1 cellular context compared by ENCODE assay signal in the genomic region with DNA sequence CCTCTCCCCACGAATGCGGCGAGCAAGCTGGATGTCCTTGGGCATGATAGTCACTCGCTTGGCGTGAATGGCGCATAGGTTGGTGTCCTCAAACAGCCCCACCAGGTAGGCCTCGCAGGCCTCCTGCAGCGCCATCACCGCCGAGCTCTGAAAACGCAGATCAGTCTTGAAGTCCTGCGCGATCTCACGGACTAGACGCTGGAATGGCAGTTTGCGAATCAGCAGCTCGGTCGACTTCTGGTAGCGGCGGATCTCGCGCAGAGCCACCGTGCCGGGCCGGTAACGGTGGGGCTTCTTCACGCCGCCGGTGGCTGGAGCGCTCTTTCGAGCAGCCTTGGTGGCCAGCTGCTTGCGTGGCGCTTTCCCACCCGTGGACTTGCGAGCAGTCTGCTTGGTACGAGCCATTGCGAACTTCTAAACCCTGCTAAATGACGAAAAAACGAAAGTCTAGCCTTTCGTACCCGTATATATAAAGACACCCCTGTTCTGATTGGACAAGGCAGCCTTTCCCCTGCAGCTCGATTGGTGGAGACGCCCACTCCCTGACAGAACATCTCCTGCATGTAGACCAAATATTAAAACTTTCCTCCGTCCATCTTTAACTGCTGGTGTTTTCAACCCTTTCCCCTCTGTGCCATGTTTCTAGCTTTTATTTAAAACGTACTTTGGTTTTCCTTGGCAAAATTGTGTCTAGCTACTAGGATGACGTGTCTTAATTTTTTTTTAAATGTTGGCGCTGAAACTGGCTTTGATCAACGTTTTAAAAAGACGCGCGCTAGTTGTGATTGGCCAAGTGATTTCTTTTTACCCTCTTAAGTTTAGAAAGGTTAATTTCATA.
A peak's percentile ranks its signal among the peaks of the same experiment; 100 is the strongest.
TF ChIP-seq lines count a peak whose summit lies in the region.

No MANE protein-coding gene starts in this region.

TF ChIP-seq in K562, 482 proteins besides CTCF, POLR2A, EP300 and RAD21 (continued from another document and continues in another):
- TF ChIP-seq, protein P1, sequence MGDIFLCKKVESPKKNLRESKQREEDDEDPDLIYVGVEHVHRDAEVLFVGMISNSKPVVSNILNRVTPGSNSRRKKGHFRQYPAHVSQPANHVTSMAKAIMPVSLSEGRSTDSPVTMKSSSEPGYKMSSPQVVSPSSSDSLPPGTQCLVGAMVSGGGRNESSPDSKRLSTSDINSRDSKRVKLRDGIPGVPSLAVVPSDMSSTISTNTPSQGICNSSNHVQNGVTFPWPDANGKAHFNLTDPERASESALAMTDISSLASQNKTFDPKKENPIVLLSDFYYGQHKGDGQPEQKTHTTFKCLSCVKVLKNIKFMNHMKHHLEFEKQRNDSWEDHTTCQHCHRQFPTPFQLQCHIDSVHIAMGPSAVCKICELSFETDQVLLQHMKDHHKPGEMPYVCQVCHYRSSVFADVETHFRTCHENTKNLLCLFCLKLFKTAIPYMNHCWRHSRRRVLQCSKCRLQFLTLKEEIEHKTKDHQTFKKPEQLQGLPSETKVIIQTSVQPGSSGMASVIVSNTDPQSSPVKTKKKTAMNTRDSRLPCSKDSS (IDR thresholded peaks at IDR 0.05; ENCODE audit: low read depth, partially characterized antibody): no peak
- no peak for TF ChIP-seq NR2F6 (CRISPR knock-in tag; IDR thresholded peaks at IDR 0.05)
- peak; percentile 47; the same call in 1 of the 2 replicates for TF ChIP-seq ZNF445 (CRISPR knock-in tag; IDR thresholded peaks at IDR 0.05; ENCODE audit: low read depth)
- TF ChIP-seq FIP1L1 (IDR thresholded peaks at IDR 0.05; ENCODE audit: low read depth, low read length, poor library complexity, severe bottlenecking): peak; percentile 100
- peak; percentile 13; the same call in 1 of the 2 replicates for TF ChIP-seq DPF2 (IDR thresholded peaks at IDR 0.05)
- TF ChIP-seq SRSF7 (optimal IDR thresholded peaks at IDR 0.05; ENCODE audit: low read depth, low read length): no peak
- TF ChIP-seq, protein P2, sequence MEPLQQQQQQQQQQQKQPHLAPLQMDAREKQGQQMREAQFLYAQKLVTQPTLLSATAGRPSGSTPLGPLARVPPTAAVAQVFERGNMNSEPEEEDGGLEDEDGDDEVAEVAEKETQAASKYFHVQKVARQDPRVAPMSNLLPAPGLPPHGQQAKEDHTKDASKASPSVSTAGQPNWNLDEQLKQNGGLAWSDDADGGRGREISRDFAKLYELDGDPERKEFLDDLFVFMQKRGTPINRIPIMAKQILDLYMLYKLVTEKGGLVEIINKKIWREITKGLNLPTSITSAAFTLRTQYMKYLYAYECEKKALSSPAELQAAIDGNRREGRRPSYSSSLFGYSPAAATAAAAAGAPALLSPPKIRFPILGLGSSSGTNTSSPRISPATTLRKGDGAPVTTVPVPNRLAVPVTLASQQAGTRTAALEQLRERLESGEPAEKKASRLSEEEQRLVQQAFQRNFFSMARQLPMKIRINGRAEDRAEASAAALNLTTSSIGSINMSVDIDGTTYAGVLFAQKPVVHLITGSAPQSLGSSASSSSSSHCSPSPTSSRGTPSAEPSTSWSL (CRISPR knock-in tag; IDR thresholded peaks at IDR 0.05; ENCODE audit: borderline replicate concordance): no peak
- TF ChIP-seq MEIS2 (IDR thresholded peaks at IDR 0.05; ENCODE audit: partially characterized antibody): peak; percentile 16
- TF ChIP-seq U2AF1 (optimal IDR thresholded peaks at IDR 0.05; ENCODE audit: low read depth, low read length): peak; percentile 75
- TF ChIP-seq ZBTB1 (CRISPR knock-in tag; IDR thresholded peaks at IDR 0.05; ENCODE audit: borderline replicate concordance, low read depth): peak; percentile 80
- no peak for TF ChIP-seq ETV5 (CRISPR knock-in tag; IDR thresholded peaks at IDR 0.05; ENCODE audit: low read depth)
- peak; percentile 98 for TF ChIP-seq PRPF4 (IDR thresholded peaks at IDR 0.05; ENCODE audit: insufficient read depth, low read depth, low read length, poor library complexity, severe bottlenecking)
- peak; percentile 15 for TF ChIP-seq TAF9B (IDR thresholded peaks at IDR 0.05; ENCODE audit: partially characterized antibody)
- TF ChIP-seq, protein P3, sequence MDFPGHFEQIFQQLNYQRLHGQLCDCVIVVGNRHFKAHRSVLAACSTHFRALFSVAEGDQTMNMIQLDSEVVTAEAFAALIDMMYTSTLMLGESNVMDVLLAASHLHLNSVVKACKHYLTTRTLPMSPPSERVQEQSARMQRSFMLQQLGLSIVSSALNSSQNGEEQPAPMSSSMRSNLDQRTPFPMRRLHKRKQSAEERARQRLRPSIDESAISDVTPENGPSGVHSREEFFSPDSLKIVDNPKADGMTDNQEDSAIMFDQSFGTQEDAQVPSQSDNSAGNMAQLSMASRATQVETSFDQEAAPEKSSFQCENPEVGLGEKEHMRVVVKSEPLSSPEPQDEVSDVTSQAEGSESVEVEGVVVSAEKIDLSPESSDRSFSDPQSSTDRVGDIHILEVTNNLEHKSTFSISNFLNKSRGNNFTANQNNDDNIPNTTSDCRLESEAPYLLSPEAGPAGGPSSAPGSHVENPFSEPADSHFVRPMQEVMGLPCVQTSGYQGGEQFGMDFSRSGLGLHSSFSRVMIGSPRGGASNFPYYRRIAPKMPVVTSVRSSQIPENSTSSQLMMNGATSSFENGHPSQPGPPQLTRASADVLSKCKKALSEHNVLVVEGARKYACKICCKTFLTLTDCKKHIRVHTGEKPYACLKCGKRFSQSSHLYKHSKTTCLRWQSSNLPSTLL (IDR thresholded peaks at IDR 0.05): 0 out of 2 replicates have a peak, but pooled peaks have one; percentile 44
- TF ChIP-seq XRCC4 (IDR thresholded peaks at IDR 0.05; ENCODE audit: extremely low read depth, insufficient read depth, insufficient read length): no peak
- TF ChIP-seq SAP30 (IDR thresholded peaks at IDR 0.05; ENCODE audit: borderline replicate concordance, insufficient read depth, low read depth, low read length, poor library complexity, severe bottlenecking): peak; percentile 90
- TF ChIP-seq EP400 (IDR thresholded peaks at IDR 0.05): peak; percentile 47
- no peak for TF ChIP-seq CCAR2 (IDR thresholded peaks at IDR 0.05; ENCODE audit: low read depth, low read length)
- TF ChIP-seq, protein P4, sequence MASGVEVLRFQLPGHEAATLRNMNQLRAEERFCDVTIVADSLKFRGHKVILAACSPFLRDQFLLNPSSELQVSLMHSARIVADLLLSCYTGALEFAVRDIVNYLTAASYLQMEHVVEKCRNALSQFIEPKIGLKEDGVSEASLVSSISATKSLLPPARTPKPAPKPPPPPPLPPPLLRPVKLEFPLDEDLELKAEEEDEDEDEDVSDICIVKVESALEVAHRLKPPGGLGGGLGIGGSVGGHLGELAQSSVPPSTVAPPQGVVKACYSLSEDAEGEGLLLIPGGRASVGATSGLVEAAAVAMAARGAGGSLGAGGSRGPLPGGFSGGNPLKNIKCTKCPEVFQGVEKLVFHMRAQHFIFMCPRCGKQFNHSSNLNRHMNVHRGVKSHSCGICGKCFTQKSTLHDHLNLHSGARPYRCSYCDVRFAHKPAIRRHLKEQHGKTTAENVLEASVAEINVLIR (CRISPR knock-in tag; IDR thresholded peaks at IDR 0.05): no peak
- no peak for TF ChIP-seq ZNF124 (CRISPR knock-in tag; IDR thresholded peaks at IDR 0.05)
- no peak for TF ChIP-seq SP2 (IDR thresholded peaks at IDR 0.05; ENCODE audit: extremely low read depth, low read depth, low read length, poor library complexity, severe bottlenecking)
- TF ChIP-seq, protein P5, sequence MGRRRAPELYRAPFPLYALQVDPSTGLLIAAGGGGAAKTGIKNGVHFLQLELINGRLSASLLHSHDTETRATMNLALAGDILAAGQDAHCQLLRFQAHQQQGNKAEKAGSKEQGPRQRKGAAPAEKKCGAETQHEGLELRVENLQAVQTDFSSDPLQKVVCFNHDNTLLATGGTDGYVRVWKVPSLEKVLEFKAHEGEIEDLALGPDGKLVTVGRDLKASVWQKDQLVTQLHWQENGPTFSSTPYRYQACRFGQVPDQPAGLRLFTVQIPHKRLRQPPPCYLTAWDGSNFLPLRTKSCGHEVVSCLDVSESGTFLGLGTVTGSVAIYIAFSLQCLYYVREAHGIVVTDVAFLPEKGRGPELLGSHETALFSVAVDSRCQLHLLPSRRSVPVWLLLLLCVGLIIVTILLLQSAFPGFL (CRISPR knock-in tag; IDR thresholded peaks at IDR 0.05): 0 out of 2 replicates have a peak, but pooled peaks have one; percentile 82
- peak; percentile 6 to 47; a peak in 2 of 4 replicates for TF ChIP-seq FOXK2 (conservative IDR thresholded peaks at IDR 0.05 in 1 of 2, IDR thresholded peaks at IDR 0.05 in 1 of 2; ENCODE audit: low read depth in 2 of 2)
- TF ChIP-seq, protein P6, sequence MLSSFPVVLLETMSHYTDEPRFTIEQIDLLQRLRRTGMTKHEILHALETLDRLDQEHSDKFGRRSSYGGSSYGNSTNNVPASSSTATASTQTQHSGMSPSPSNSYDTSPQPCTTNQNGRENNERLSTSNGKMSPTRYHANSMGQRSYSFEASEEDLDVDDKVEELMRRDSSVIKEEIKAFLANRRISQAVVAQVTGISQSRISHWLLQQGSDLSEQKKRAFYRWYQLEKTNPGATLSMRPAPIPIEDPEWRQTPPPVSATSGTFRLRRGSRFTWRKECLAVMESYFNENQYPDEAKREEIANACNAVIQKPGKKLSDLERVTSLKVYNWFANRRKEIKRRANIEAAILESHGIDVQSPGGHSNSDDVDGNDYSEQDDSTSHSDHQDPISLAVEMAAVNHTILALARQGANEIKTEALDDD (IDR thresholded peaks at IDR 0.05): no peak
- no peak for TF ChIP-seq DDX20 (tag; IDR thresholded peaks at IDR 0.05; ENCODE audit: low read depth)
- no peak for TF ChIP-seq SNRNP70 (optimal IDR thresholded peaks at IDR 0.05; ENCODE audit: low read depth, low read length)
- TF ChIP-seq RBM39 (optimal IDR thresholded peaks at IDR 0.05; ENCODE audit: low read depth, low read length): peak; percentile 96
- TF ChIP-seq, protein P7, sequence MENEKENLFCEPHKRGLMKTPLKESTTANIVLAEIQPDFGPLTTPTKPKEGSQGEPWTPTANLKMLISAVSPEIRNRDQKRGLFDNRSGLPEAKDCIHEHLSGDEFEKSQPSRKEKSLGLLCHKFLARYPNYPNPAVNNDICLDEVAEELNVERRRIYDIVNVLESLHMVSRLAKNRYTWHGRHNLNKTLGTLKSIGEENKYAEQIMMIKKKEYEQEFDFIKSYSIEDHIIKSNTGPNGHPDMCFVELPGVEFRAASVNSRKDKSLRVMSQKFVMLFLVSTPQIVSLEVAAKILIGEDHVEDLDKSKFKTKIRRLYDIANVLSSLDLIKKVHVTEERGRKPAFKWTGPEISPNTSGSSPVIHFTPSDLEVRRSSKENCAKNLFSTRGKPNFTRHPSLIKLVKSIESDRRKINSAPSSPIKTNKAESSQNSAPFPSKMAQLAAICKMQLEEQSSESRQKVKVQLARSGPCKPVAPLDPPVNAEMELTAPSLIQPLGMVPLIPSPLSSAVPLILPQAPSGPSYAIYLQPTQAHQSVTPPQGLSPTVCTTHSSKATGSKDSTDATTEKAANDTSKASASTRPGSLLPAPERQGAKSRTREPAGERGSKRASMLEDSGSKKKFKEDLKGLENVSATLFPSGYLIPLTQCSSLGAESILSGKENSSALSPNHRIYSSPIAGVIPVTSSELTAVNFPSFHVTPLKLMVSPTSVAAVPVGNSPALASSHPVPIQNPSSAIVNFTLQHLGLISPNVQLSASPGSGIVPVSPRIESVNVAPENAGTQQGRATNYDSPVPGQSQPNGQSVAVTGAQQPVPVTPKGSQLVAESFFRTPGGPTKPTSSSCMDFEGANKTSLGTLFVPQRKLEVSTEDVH (IDR thresholded peaks at IDR 0.05; ENCODE audit: low read depth, partially characterized antibody): no peak
- no peak for TF ChIP-seq CBFA2T2 (conservative IDR thresholded peaks at IDR 0.05)
- peak; percentile 13 for TF ChIP-seq ZFP36 (IDR thresholded peaks at IDR 0.05; ENCODE audit: low read depth, low read length, partially characterized antibody)
- TF ChIP-seq SRSF9 (IDR thresholded peaks at IDR 0.05; ENCODE audit: borderline replicate concordance, low read depth, low read length): no peak
- no peak for TF ChIP-seq NCOA2 (IDR thresholded peaks at IDR 0.05; ENCODE audit: partially characterized antibody in 2 of 2)
- TF ChIP-seq, protein P8, sequence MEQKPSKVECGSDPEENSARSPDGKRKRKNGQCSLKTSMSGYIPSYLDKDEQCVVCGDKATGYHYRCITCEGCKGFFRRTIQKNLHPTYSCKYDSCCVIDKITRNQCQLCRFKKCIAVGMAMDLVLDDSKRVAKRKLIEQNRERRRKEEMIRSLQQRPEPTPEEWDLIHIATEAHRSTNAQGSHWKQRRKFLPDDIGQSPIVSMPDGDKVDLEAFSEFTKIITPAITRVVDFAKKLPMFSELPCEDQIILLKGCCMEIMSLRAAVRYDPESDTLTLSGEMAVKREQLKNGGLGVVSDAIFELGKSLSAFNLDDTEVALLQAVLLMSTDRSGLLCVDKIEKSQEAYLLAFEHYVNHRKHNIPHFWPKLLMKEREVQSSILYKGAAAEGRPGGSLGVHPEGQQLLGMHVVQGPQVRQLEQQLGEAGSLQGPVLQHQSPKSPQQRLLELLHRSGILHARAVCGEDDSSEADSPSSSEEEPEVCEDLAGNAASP (IDR thresholded peaks at IDR 0.05): no peak
- TF ChIP-seq YY1 (IDR thresholded peaks at IDR 0.05; ENCODE audit: borderline replicate concordance in 1 of 3, control insufficient read depth in 1 of 3, extremely low read depth in 1 of 3, insufficient read depth in 3 of 3, insufficient read length in 1 of 3, insufficient replicate concordance in 2 of 3, low read depth in 1 of 3, low read length in 2 of 3): peak in 1 of 3 experiments; percentile 61
- peak; percentile 38; the same call in 1 of the 2 replicates for TF ChIP-seq MYNN (IDR thresholded peaks at IDR 0.05)
- TF ChIP-seq MYNN (CRISPR knock-in tag; IDR thresholded peaks at IDR 0.05): no peak
- TF ChIP-seq SPI1 (IDR thresholded peaks at IDR 0.05; ENCODE audit: borderline replicate concordance, low read depth, low read length): no peak
- peak; percentile 32; the same call in 1 of the 2 replicates for TF ChIP-seq ZNF197 (CRISPR knock-in tag; IDR thresholded peaks at IDR 0.05; ENCODE audit: low read depth)
- TF ChIP-seq, protein P9, sequence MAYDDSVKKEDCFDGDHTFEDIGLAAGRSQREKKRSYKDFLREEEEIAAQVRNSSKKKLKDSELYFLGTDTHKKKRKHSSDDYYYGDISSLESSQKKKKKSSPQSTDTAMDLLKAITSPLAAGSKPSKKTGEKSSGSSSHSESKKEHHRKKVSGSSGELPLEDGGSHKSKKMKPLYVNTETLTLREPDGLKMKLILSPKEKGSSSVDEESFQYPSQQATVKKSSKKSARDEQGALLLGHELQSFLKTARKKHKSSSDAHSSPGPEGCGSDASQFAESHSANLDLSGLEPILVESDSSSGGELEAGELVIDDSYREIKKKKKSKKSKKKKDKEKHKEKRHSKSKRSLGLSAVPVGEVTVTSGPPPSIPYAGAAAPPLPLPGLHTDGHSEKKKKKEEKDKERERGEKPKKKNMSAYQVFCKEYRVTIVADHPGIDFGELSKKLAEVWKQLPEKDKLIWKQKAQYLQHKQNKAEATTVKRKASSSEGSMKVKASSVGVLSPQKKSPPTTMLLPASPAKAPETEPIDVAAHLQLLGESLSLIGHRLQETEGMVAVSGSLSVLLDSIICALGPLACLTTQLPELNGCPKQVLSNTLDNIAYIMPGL (CRISPR knock-in tag; IDR thresholded peaks at IDR 0.05): peak; percentile 96
- TF ChIP-seq NBN (IDR thresholded peaks at IDR 0.05; ENCODE audit: low read depth): no peak
- no peak for TF ChIP-seq ZNF75A (CRISPR knock-in tag; IDR thresholded peaks at IDR 0.05)
- TF ChIP-seq MED1 (CRISPR knock-in tag; IDR thresholded peaks at IDR 0.05; ENCODE audit: borderline replicate concordance): peak; percentile 39; the same call in 1 of the 2 replicates
- no peak for TF ChIP-seq ZNF253 (CRISPR knock-in tag; conservative IDR thresholded peaks at IDR 0.05)
